ENCODE assay signal across 8 cellular contexts in genomic region chr7:129780257-129781127, GRCh38.
DNase-seq lines count a peak whose midpoint lies in the region; ATAC-seq and TF ChIP-seq lines count a peak whose summit lies in the region.

No MANE protein-coding gene starts in this region.

- H3K27me3 ChIP-seq in ascending aorta: peaks cover 61% of the 10 kb centered on the region

- H3K4me1 Mint-ChIP-seq in T-helper 17 cell: peaks cover 30% of the 10 kb centered on the region

- no peak overlapping the region for H3K27ac ChIP-seq in ascending aorta

- DNase-seq in SIG-M5 treated with dmso at 0.1 percent for 504 hours (lab: John Stamatoyannopoulos, UW; ENCODE audit: unreplicated experiment) (peak; percentile 70), SIG-M5 (lab: John Stamatoyannopoulos, UW) (no peak), NCI-H1092 treated with DMSO at 0.1 percent for 48 hours (lab: John Stamatoyannopoulos, UW) (peak; percentile 85), T-helper 17 cell (peak; percentile 45 to 67 (median 66)), ascending aorta (ENCODE audit: low spot score in 2 of 2) (peak in 1 of 2 donors; percentile 69), lower leg skin (ENCODE audit: low spot score in 2 of 2) (peak; percentile 63 to 94)
- DNase-seq in stimulated activated CD8-positive, alpha-beta memory T cell treated with anti-CD3 and anti-CD28 coated beads, Interleukin-12 subunit alpha, Interleukin-12 subunit beta, amount 100 ng/mL, for 1 hour (ENCODE audit: low read depth): peak; percentile 55

- peaks cover 53% of the 10 kb centered on the region for H3K27me3 Mint-ChIP-seq in T-helper 17 cell

- peaks cover 4% of the 10 kb centered on the region for H3K9me3 ChIP-seq in T-helper 17 cell (ENCODE audit: control insufficient read depth, low read length, poor library complexity, severe bottlenecking)
- H3K9me3 ChIP-seq in ascending aorta: no peaks in the 10 kb centered on the region

- TF ChIP-seq CTCF in ascending aorta (IDR thresholded peaks at IDR 0.05) (no peak), lower leg skin (IDR thresholded peaks at IDR 0.05) (no peak)

- intact Hi-C loops in ascending aorta (cut with DNase I): no loop called here
- intact Hi-C loops in lower leg skin (cut with DNase I; ENCODE audit: low total_unique reads): no loop called here

- H3K27ac Mint-ChIP-seq in T-helper 17 cell: no peak overlapping the region

- H3K36me3 Mint-ChIP-seq in T-helper 17 cell (ENCODE audit: low read depth): peaks cover 2% of the 10 kb centered on the region

- peak overlapping the region; percentile 90 for H3K4me3 Mint-ChIP-seq in T-helper 17 cell

- H3K4me3 ChIP-seq in ascending aorta (peak overlapping the region; percentile 51 to 63), lower leg skin (ENCODE audit: low read depth, poor library complexity, severe bottlenecking) (peak overlapping the region; percentile 46)

- ATAC-seq in T-helper 17 cell (peak; percentile 86), HG03159 (IDR thresholded peaks at IDR 0.05; ENCODE audit: unreplicated experiment) (no peak)

- H3K36me3 ChIP-seq in ascending aorta: no peaks in the 10 kb centered on the region

- TF ChIP-seq POLR2A in lower leg skin (IDR thresholded peaks at IDR 0.05): no peak

- peaks cover 29 to 50% of the 10 kb centered on the region in 2 donors for H3K4me1 ChIP-seq in ascending aorta

- 0 to 1% methylated on average over 22 to 45 of the region's 72 CpGs for WGBS in lower leg skin, 2 donors
